ENCODE assay signal across 11 cellular contexts in genomic region chr12:94618995-94619695, GRCh38. TPM values are rescaled to one million over a fixed set of nuclear protein-coding genes. Genes with fewer than 3 reads are reported as not detected.
DNase-seq lines count a peak whose midpoint lies in the region; ATAC-seq and TF ChIP-seq lines count a peak whose summit lies in the region.
"Had no signal": no experiment of that assay in that cellular context is flagged by ENCODE, and none has a peak within 500 bp of the region (broad histone marks: within the 10 kb centered on the region; RNA-seq: fewer than 3 reads in every experiment).

No MANE protein-coding gene starts in this region.

- no peak for ATAC-seq in psoas muscle
- ATAC-seq in HG03457 (IDR thresholded peaks at IDR 0.05; ENCODE audit: unreplicated experiment), result no peak

- no peak overlapping the region for H3K4me3 ChIP-seq in psoas muscle
- no peak overlapping the region for H3K4me3 ChIP-seq in WERI-Rb-1 (ENCODE audit: low read depth, low read length)
- H3K4me3 ChIP-seq: lung had no signal

- no peaks in the 10 kb centered on the region for H3K27me3 ChIP-seq in psoas muscle (ENCODE audit: insufficient read depth in 3 of 3, low read length in 2 of 3)
- H3K27me3 ChIP-seq in WERI-Rb-1 (ENCODE audit: insufficient read depth, low read depth, severe bottlenecking), result no peaks in the 10 kb centered on the region

- H3K27ac ChIP-seq in psoas muscle, result peak overlapping the region; percentile 89
- no peak overlapping the region for H3K27ac ChIP-seq in WERI-Rb-1
- H3K27ac ChIP-seq: HL-60 had no signal

- H3K36me3 ChIP-seq in psoas muscle (ENCODE audit: insufficient read depth in 1 of 2, low read depth in 1 of 2) (no peaks in the 10 kb centered on the region), WERI-Rb-1 (no peaks in the 10 kb centered on the region)

- H3K4me1 ChIP-seq in psoas muscle, result peaks cover 87% of the 10 kb centered on the region

- peak; percentile 99 for DNase-seq in ELR (ENCODE audit: low read depth)
- DNase-seq in NCI-H460 (ENCODE audit: extremely low read depth, low read depth), result peak; percentile 27
- peak; percentile 35 for DNase-seq in dedifferentiated amniotic fluid mesenchymal stem cell (ENCODE audit: extremely low spot score)
- DNase-seq in psoas muscle, result no peak
- DNase-seq in WERI-Rb-1, result no peak
- no peak for DNase-seq in NCI-H1930 (lab: John Stamatoyannopoulos, UW)
- DNase-seq: activated B cell treated with CpG ODN at 0.5 μM for 24 hours, NCI-H510A had no signal

- H3K9me3 ChIP-seq in psoas muscle (no peaks in the 10 kb centered on the region), WERI-Rb-1 (ENCODE audit: severe bottlenecking) (no peaks in the 10 kb centered on the region)

- intact Hi-C loops in psoas muscle (cut with DNase I), result loop anchor here in 1 of 2 donors (5.0 kb wide), 1 partner anchor 33 kb away; the partner anchor contains the start of gene TMCC3

- 71 to 83% (median 74%) methylated on average over 6 of the region's 6 CpGs for WGBS in psoas muscle, 3 donors

- TF ChIP-seq CTCF in psoas muscle (IDR thresholded peaks at IDR 0.05) (no peak), WERI-Rb-1 (IDR thresholded peaks at IDR 0.05; ENCODE audit: low read depth, low read length) (no peak)

RNA-seq across cellular contexts. Expression of gene TMCC3, which starts 31.2 kb away (rescaled TPM):
- total RNA-seq in NCI-H460 (2014; rRNA removed; shearing (Covaris generic)), result 0.09 TPM in 1 of 2 replicates, not detected in the other
- not detected in 2 replicates for polyA plus RNA-seq in NCI-H460 (2014; cell fraction: nucleus; rRNA removed)
- total RNA-seq in psoas muscle, result 10 to 100 TPM; 18.2 to 61.6 (median 28.0) TPM
- 10 to 100 TPM; 10.6 to 32.6 (median 10.8) TPM for polyA plus RNA-seq in psoas muscle

Comparison
In these comparisons a context has a peak if more than half of its experiments do, and no peak if none do; other contexts are left out.
1. DNase-seq: peak in ELR (single experiment), NCI-H460 (single experiment) and dedifferentiated amniotic fluid mesenchymal stem cell (single experiment); none in psoas muscle (0 of 2), WERI-Rb-1 (single experiment) and NCI-H1930 (0 of 2).
2. RNA of gene TMCC3, which starts 31.2 kb away (total RNA-seq): 18.2 to 61.6 TPM in psoas muscle; 0.09 TPM in NCI-H460; every median in the first group is over 10 times any median in the second.